Comparison of ENCODE assay signal across 9 cellular contexts in genomic region chr22:39244496-39245129, GRCh38. TPM values are rescaled to one million over a fixed set of nuclear protein-coding genes. Genes with fewer than 3 reads are reported as not detected.
DNase-seq lines count a peak whose midpoint lies in the region; ATAC-seq, FAIRE-seq and TF ChIP-seq lines count a peak whose summit lies in the region.
"Had no signal": no experiment of that assay in that cellular context is flagged by ENCODE, and none has a peak within 500 bp of the region (broad histone marks: within the 10 kb centered on the region; RNA-seq: fewer than 3 reads in every experiment).

TSS of gene PDGFB (minus strand) at chr22:39244982. CDS start at chr22:39243963, 1,019 bp downstream.

- in situ Hi-C loops in GM13976 (cut with MboI; ENCODE audit: low sequenced_read_pairs, unreplicated experiment) = no loop called here

- ATAC-seq in upper lobe of right lung = peak; percentile 60

- intact Hi-C loops in upper lobe of right lung (cut with DNase I) = no loop called here

- H3K9ac ChIP-seq in duodenal mucosa (ENCODE audit: low read depth in 1 of 2, low read length in 2 of 2) = no peak within 1 kb of the TSS

- H3K36me3 ChIP-seq in duodenal mucosa (ENCODE audit: control insufficient read depth in 1 of 2, insufficient read depth in 2 of 2, low read length in 2 of 2) (no peaks in the 10 kb centered on the region), upper lobe of right lung (no peaks in the 10 kb centered on the region)

- H3K27ac ChIP-seq in duodenal mucosa (ENCODE audit: low read depth, low read length) (peak within 1 kb of the TSS; percentile 10), upper lobe of right lung (peak within 1 kb of the TSS; percentile 58)

- no peak for FAIRE-seq in HTR-8/SVneo (lab: Jason Lieb, UNC)
- FAIRE-seq: A204.1 had no signal

- DNase-seq in DMS 273 (lab: John Stamatoyannopoulos, UW; ENCODE audit: unreplicated experiment) = peak; percentile 60
- DNase-seq in DMS 273 treated with DMSO at 0.1 percent for 48 hours (lab: John Stamatoyannopoulos, UW) = no peak
- peak; percentile 43 for DNase-seq in NOMO-1 treated with dmso at 0.1 percent for 144 hours (lab: John Stamatoyannopoulos, UW; ENCODE audit: unreplicated experiment)
- DNase-seq in mesenteric fat pad (ENCODE audit: low spot score) = no peak
- DNase-seq in upper lobe of right lung = no peak
- DNase-seq in GM13976 (ENCODE audit: low spot score) = no peak
- DNase-seq in HTR-8/SVneo (ENCODE audit: insufficient read length, low spot score) = no peak

- no peaks in the 10 kb centered on the region for H3K9me3 ChIP-seq in duodenal mucosa (ENCODE audit: control insufficient read depth in 1 of 2, low read length in 2 of 2)
- no peaks in the 10 kb centered on the region for H3K9me3 ChIP-seq in upper lobe of right lung

- H3K4me3 ChIP-seq in duodenal mucosa (ENCODE audit: low read depth in 1 of 2, low read length in 2 of 2) (peak within 1 kb of the TSS; percentile 15 to 28), upper lobe of right lung (peak within 1 kb of the TSS; percentile 58)

- peaks cover 26 to 28% of the 10 kb centered on the region in 2 donors for H3K4me1 ChIP-seq in duodenal mucosa (ENCODE audit: control insufficient read depth in 1 of 2, insufficient read depth in 2 of 2, low read length in 2 of 2)
- peaks cover 37% of the 10 kb centered on the region for H3K4me1 ChIP-seq in upper lobe of right lung

- TF ChIP-seq CTCF in upper lobe of right lung (IDR thresholded peaks at IDR 0.05) = no peak
- TF ChIP-seq CTCF in GM13976 (IDR thresholded peaks at IDR 0.05; ENCODE audit: borderline replicate concordance, control extremely low read depth, extremely low read depth, insufficient read depth, missing control alignments) = no peak

- H3K27me3 ChIP-seq in duodenal mucosa (ENCODE audit: control insufficient read depth in 1 of 2, insufficient read depth in 2 of 2, low read length in 2 of 2) (peaks cover 47 to 59% of the 10 kb centered on the region in 2 donors), upper lobe of right lung (peaks cover 28% of the 10 kb centered on the region)

RNA-seq across cellular contexts. Expression of gene PDGFB, which starts in this region (rescaled TPM):
- total RNA-seq in mesenteric fat pad = 38.0 TPM
- 29.8 TPM for total RNA-seq in upper lobe of right lung

Comparison
In these comparisons a context has a peak if more than half of its experiments do, and no peak if none do; other contexts are left out.
1. DNase-seq: peak in DMS 273 (single experiment) and NOMO-1 treated with dmso at 0.1 percent for 144 hours (single experiment); none in DMS 273 treated with DMSO at 0.1 percent for 48 hours (single experiment), mesenteric fat pad (single experiment), upper lobe of right lung (single experiment), GM13976 (single experiment) and HTR-8/SVneo (single experiment).